In genomic region chr1:62672029-62672428, GRCh38 we compare ENCODE assay signal across 24 cellular contexts. TPM values are rescaled to one million over a fixed set of nuclear protein-coding genes. Genes with fewer than 3 reads are reported as not detected.
DNase-seq lines count a peak whose midpoint lies in the region; ATAC-seq, FAIRE-seq and TF ChIP-seq lines count a peak whose summit lies in the region.
"Had no signal": no experiment of that assay in that cellular context is flagged by ENCODE, and none has a peak within 500 bp of the region (broad histone marks: within the 10 kb centered on the region; RNA-seq: fewer than 3 reads in every experiment).

No MANE protein-coding gene starts in this region.

- peaks cover 4% of the 10 kb centered on the region for H3K79me1 ChIP-seq in mesenchymal stem cell (replicated peaks; ENCODE audit: low read length, poor library complexity, severe bottlenecking)

- H3K4me1 ChIP-seq in HEK293 (ENCODE audit: control insufficient read depth, insufficient read depth, low read length) (peaks cover 12% of the 10 kb centered on the region), smooth muscle cell (ENCODE audit: low read depth) (no peaks in the 10 kb centered on the region), mesenchymal stem cell (ENCODE audit: control insufficient read depth, insufficient read depth, low read depth, low read length) (no peaks in the 10 kb centered on the region)
- H3K4me1 ChIP-seq: BE2C, BLaER1 had no signal

- no peak for ATAC-seq in GM19455 (IDR thresholded peaks at IDR 0.05; ENCODE audit: unreplicated experiment)

- 85% methylated on average over 1 of the region's 1 CpG for WGBS in smooth muscle cell (ENCODE audit: low lambda C conversion rate)
- WGBS in mesenchymal stem cell, result no CpG with 5 or more reads among the region's 1 CpG

- H3K27ac ChIP-seq in HEK293 (ENCODE audit: extremely low read depth, low read depth, low read length) (no peak overlapping the region), smooth muscle cell (ENCODE audit: low read depth) (no peak overlapping the region), mesenchymal stem cell (ENCODE audit: low read length, poor library complexity, severe bottlenecking) (no peak overlapping the region)
- H3K27ac ChIP-seq: BLaER1 had no signal

- no peaks in the 10 kb centered on the region for H3K9me3 ChIP-seq in HEK293 (ENCODE audit: control insufficient read depth, insufficient read depth, low read depth, low read length)
- no peaks in the 10 kb centered on the region for H3K9me3 ChIP-seq in smooth muscle cell (replicated peaks; ENCODE audit: low read depth)
- no peaks in the 10 kb centered on the region for H3K9me3 ChIP-seq in mesenchymal stem cell (ENCODE audit: control insufficient read depth, low read length)
- H3K9me3 ChIP-seq: BE2C had no signal

- TF ChIP-seq CTCF in HEK293 (tag by site-specific recombination; IDR thresholded peaks at IDR 0.05) (no peak), smooth muscle cell (IDR thresholded peaks at IDR 0.05; ENCODE audit: borderline replicate concordance, insufficient read depth, poor library complexity, severe bottlenecking) (no peak)

- H3K4me3 ChIP-seq in HEK293 (ENCODE audit: low read depth, low read length), result no peak overlapping the region
- no peak overlapping the region for H3K4me3 ChIP-seq in smooth muscle cell
- H3K4me3 ChIP-seq in mesenchymal stem cell (ENCODE audit: insufficient read depth in 1 of 2, low read depth in 1 of 2, low read length in 2 of 2), result no peak overlapping the region
- H3K4me3 ChIP-seq: BLaER1 had no signal

- no peak overlapping the region for H3K4ac ChIP-seq in mesenchymal stem cell (ENCODE audit: low read depth in 1 of 2, low read length in 2 of 2)

- H4K20me1 ChIP-seq in smooth muscle cell (ENCODE audit: low read depth), result peaks cover 83% of the 10 kb centered on the region

- no peak overlapping the region for H2BK120ac ChIP-seq in mesenchymal stem cell (ENCODE audit: low read depth, low read length)

- H3K36me3 ChIP-seq in HEK293 (ENCODE audit: control insufficient read depth in 2 of 2, insufficient read depth in 1 of 2, low read length in 2 of 2) (no peaks in the 10 kb centered on the region), smooth muscle cell (ENCODE audit: low read depth) (no peaks in the 10 kb centered on the region), mesenchymal stem cell (ENCODE audit: control insufficient read depth in 1 of 2, insufficient read depth in 2 of 2, low read depth in 1 of 2, low read length in 2 of 2) (no peaks in the 10 kb centered on the region)
- H3K36me3 ChIP-seq: BE2C had no signal

- no peak overlapping the region for H4K8ac ChIP-seq in mesenchymal stem cell (ENCODE audit: low read length)

- no peak overlapping the region for H4K91ac ChIP-seq in mesenchymal stem cell (ENCODE audit: low read length)

- POLR2A ChIA-PET in HEK293 (lab: Yijun Ruan, JAX), result no interaction called here

- H3K9ac ChIP-seq in smooth muscle cell (ENCODE audit: low read depth) (no peak overlapping the region), mesenchymal stem cell (ENCODE audit: low read length) (no peak overlapping the region)
- H3K9ac ChIP-seq: BLaER1 had no signal

- peak overlapping the region; percentile 4 for H3K4me2 ChIP-seq in smooth muscle cell
- no peak overlapping the region for H3K4me2 ChIP-seq in mesenchymal stem cell (ENCODE audit: low read length, poor library complexity, severe bottlenecking)
- H3K4me2 ChIP-seq: BLaER1 had no signal

- CTCF ChIA-PET in HEK293 (lab: Yijun Ruan, JAX), result no interaction called here

- H2BK5ac ChIP-seq in mesenchymal stem cell (ENCODE audit: low read depth, low read length, poor library complexity, severe bottlenecking), result no peak overlapping the region

- no peak overlapping the region for H3K23ac ChIP-seq in mesenchymal stem cell (ENCODE audit: low read length in 2 of 2)

- no peak overlapping the region for H3K18ac ChIP-seq in mesenchymal stem cell (ENCODE audit: low read depth in 1 of 2, low read length in 2 of 2)

- no peak for DNase-seq in smooth muscle cell (lab: John Stamatoyannopoulos, UW; ENCODE audit: unreplicated experiment)
- DNase-seq in activated gamma-delta T cell treated with Interleukin-2 at 50 U/mL for 16 hours, result no peak
- DNase-seq in mesenchymal stem cell, result no peak
- DNase-seq: 8988T; ACHN; BE2C; C1 segment of cervical spinal cord; CD4-positive, alpha-beta memory T cell; CD4-positive, CD25-positive, alpha-beta regulatory T cell; CD8-positive, alpha-beta memory T cell; COR-L47; DMS 273 treated with DMSO at 0.1 percent for 48 hours; DMS153; DMS53; DMS79; DND-41; EL; GF-D8 had no signal

- no peak overlapping the region for H2AFZ ChIP-seq in smooth muscle cell (ENCODE audit: low read depth)
- H2AFZ ChIP-seq in mesenchymal stem cell (ENCODE audit: low read depth, low read length), result no peak overlapping the region

- peak; percentile 66 for FAIRE-seq in G401.6 (lab: Jason Lieb, UNC)
- FAIRE-seq in islet of Langerhans (lab: Jason Lieb, UNC), result peak; percentile 64
- FAIRE-seq: GM12891 had no signal

- H2AK5ac ChIP-seq in mesenchymal stem cell (ENCODE audit: low read length, severe bottlenecking), result no peak overlapping the region

- H2BK12ac ChIP-seq in mesenchymal stem cell (ENCODE audit: low read length in 2 of 2), result no peak overlapping the region

- H3K79me2 ChIP-seq in smooth muscle cell (ENCODE audit: low read depth), result peaks cover 73% of the 10 kb centered on the region

- no peak overlapping the region for H2BK15ac ChIP-seq in mesenchymal stem cell (ENCODE audit: low read depth, poor library complexity, severe bottlenecking)

- H3F3A ChIP-seq in smooth muscle cell (ENCODE audit: low read depth), result peaks cover 4% of the 10 kb centered on the region

- no peak overlapping the region for H3K14ac ChIP-seq in mesenchymal stem cell (ENCODE audit: low read length in 2 of 2)

- H3K27me3 ChIP-seq in smooth muscle cell (ENCODE audit: low read depth) (no peaks in the 10 kb centered on the region), mesenchymal stem cell (ENCODE audit: control insufficient read depth in 1 of 2, insufficient read depth in 1 of 2, low read length in 2 of 2) (no peaks in the 10 kb centered on the region)
- H3K27me3 ChIP-seq: BE2C, BLaER1 had no signal

TF ChIP-seq in HEK293, 187 proteins besides CTCF, POLR2A, EP300 and RAD21:
- TF ChIP-seq, protein P1, sequence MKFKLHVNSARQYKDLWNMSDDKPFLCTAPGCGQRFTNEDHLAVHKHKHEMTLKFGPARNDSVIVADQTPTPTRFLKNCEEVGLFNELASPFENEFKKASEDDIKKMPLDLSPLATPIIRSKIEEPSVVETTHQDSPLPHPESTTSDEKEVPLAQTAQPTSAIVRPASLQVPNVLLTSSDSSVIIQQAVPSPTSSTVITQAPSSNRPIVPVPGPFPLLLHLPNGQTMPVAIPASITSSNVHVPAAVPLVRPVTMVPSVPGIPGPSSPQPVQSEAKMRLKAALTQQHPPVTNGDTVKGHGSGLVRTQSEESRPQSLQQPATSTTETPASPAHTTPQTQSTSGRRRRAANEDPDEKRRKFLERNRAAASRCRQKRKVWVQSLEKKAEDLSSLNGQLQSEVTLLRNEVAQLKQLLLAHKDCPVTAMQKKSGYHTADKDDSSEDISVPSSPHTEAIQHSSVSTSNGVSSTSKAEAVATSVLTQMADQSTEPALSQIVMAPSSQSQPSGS (tag by site-specific recombination; IDR thresholded peaks at IDR 0.05; ENCODE audit: low read depth), result peak; percentile 52
- TF ChIP-seq ZNF423 (tag by site-specific recombination; IDR thresholded peaks at IDR 0.05), result no peak
- TF ChIP-seq MZF1 (tag by site-specific recombination; IDR thresholded peaks at IDR 0.05; ENCODE audit: borderline replicate concordance), result peak; percentile 69; the same call in 1 of the 2 replicates
TF ChIP-seq in HEK293: peak in this region for 2.

RNA-seq across cellular contexts. Expression of gene DOCK7, which starts 16.2 kb away (rescaled TPM):
- total RNA-seq in smooth muscle cell, result 57.1 and 81.3 TPM in 2 replicates
- polyA plus RNA-seq in smooth muscle cell, result 19.6 and 25.4 TPM in 2 replicates
- 35.9 TPM for polyA plus RNA-seq in mesenchymal stem cell (2013, experiment 1 of 2)
- polyA plus RNA-seq in mesenchymal stem cell (2013, experiment 2 of 2), result 37.5 TPM
